In genomic region chr5:76657683-76658311, GRCh38 we compare ENCODE assay signal across 1 cellular context.
TF ChIP-seq lines count a peak whose summit lies in the region.

No MANE protein-coding gene starts in this region.

TF ChIP-seq in endothelial cell of umbilical vein, 7 proteins besides CTCF, POLR2A, EP300 and RAD21 (continued from another document):
- TF ChIP-seq JUN (IDR thresholded peaks at IDR 0.05; ENCODE audit: borderline replicate concordance, insufficient read depth, insufficient read length, low read depth) (no peak), GATA2 (IDR thresholded peaks at IDR 0.05; ENCODE audit: insufficient read depth, insufficient read length, low read depth, low read length) (peak; percentile 42)
